Comparison of ENCODE assay signal across 24 cellular contexts in genomic region chr3:97009427-97010019, GRCh38.
DNase-seq lines count a peak whose midpoint lies in the region; ATAC-seq lines count a peak whose summit lies in the region.
"Had no signal": no experiment of that assay in that cellular context is flagged by ENCODE, and none has a peak within 500 bp of the region (broad histone marks: within the 10 kb centered on the region; RNA-seq: fewer than 3 reads in every experiment).

No MANE protein-coding gene starts in this region.

- H3K4me3 ChIP-seq in iPS-20b (ENCODE audit: low read length): peak overlapping the region; percentile 34; the same call in 1 of the 2 replicates
- H3K4me3 ChIP-seq: adrenal gland, mucosa of descending colon, right lobe of liver had no signal

- H3K27me3 ChIP-seq in iPS-20b (ENCODE audit: insufficient read depth, low read length): no peaks in the 10 kb centered on the region
- H3K27me3 ChIP-seq: adrenal gland, brain microvascular endothelial cell, right lobe of liver had no signal

- DNase-seq in NCI-H2029 (lab: John Stamatoyannopoulos, UW) (peak; percentile 9), NCI-H2029 treated with DMSO at 0.1 percent for 48 hours (lab: John Stamatoyannopoulos, UW) (no peak), SHP77 treated with DMSO at 0.1 percent for 48 hours (lab: John Stamatoyannopoulos, UW) (peak; percentile 5)
- no peak for DNase-seq in stimulated activated naive CD4-positive, alpha-beta T cell treated with Interleukin-2 at 50 U/mL for 16 hours (lab: John Stamatoyannopoulos, UW)
- no peak for DNase-seq in stimulated activated CD4-positive, alpha-beta T cell treated with anti-CD3 and anti-CD28 coated beads, Interleukin-12 subunit alpha, Interleukin-12 subunit beta, amount 100 ng/mL, for 4 hours
- DNase-seq: 8988T; activated CD4-positive, alpha-beta T cell treated with anti-CD3 and anti-CD28 coated beads for 1 hour; activated gamma-delta T cell treated with Interleukin-2 at 50 U/mL for 16 hours; activated T-cell treated with anti-CD3 and anti-CD28 coated beads, Interleukin-2, amount 50 U/mL, for 1 hour; adrenal gland; brain microvascular endothelial cell; CD4-positive, CD25-positive, alpha-beta regulatory T cell; effector CD8-positive, alpha-beta T cell; erythroblast; GDM1; head of caudate nucleus; KBM-7; mucosa of descending colon; NCI-H1694; right lobe of liver had no signal

- no peaks in the 10 kb centered on the region for H3K9me3 ChIP-seq in iPS-20b (ENCODE audit: insufficient read depth, low read depth, low read length)
- H3K9me3 ChIP-seq: adrenal gland, mucosa of descending colon, right lobe of liver had no signal

- H3K4me1 ChIP-seq in iPS-20b (ENCODE audit: insufficient read depth, low read length): peaks cover 8% of the 10 kb centered on the region; the same call in 1 of the 2 replicates
- H3K4me1 ChIP-seq: adrenal gland, parathyroid adenoma, right lobe of liver had no signal

- ATAC-seq in HG03469 (IDR thresholded peaks at IDR 0.05; ENCODE audit: unreplicated experiment): no peak
- ATAC-seq in GM19467 (IDR thresholded peaks at IDR 0.05; ENCODE audit: unreplicated experiment): no peak
- ATAC-seq: mucosa of descending colon, right lobe of liver had no signal

- H3K27ac ChIP-seq in iPS-20b (ENCODE audit: low read length): no peak overlapping the region
- H3K27ac ChIP-seq: adrenal gland, brain microvascular endothelial cell, parathyroid adenoma, right lobe of liver had no signal

- H3K9ac ChIP-seq in iPS-20b (ENCODE audit: low read depth, low read length): no peak overlapping the region
- H3K9ac ChIP-seq: parathyroid adenoma had no signal

- H3K36me3 ChIP-seq in iPS-20b (ENCODE audit: insufficient read depth, low read depth, low read length): no peaks in the 10 kb centered on the region
- H3K36me3 ChIP-seq: adrenal gland, brain microvascular endothelial cell, right lobe of liver had no signal

Comparison
In these comparisons a context has a peak if more than half of its experiments do, and no peak if none do; other contexts are left out.
1. DNase-seq: peak in NCI-H2029 (single experiment) and SHP77 treated with DMSO at 0.1 percent for 48 hours (single experiment); none in NCI-H2029 treated with DMSO at 0.1 percent for 48 hours (single experiment), stimulated activated naive CD4-positive, alpha-beta T cell treated with Interleukin-2 at 50 U/mL for 16 hours (single experiment) and stimulated activated CD4-positive, alpha-beta T cell treated with anti-CD3 and anti-CD28 coated beads, Interleukin-12 subunit alpha, Interleukin-12 subunit beta, amount 100 ng/mL, for 4 hours (single experiment).